In the genomic region with DNA sequence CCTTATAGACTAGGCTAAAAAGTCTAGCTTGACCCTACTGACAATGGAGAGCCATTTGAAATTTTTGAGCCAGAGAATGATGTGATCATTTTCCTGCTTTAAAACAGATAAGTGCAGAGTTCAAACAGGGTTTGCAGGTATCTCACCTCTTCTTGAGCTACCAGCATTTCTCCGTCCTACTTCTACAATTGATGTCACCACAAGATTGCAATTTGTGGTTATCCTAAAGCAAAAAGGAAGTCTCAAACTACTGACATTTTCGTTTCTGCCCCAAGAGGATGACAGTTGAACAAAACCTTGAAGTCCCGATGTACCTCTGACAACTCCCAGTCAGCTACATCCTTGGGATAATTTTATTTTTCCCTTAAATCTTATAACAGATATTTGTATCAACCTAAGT, we compare ENCODE assay signal across 1 cellular context.
TF ChIP-seq lines count a peak whose summit lies in the region.

No MANE protein-coding gene starts in this region.

TF ChIP-seq in IMR-90, 13 proteins besides CTCF, POLR2A, EP300 and RAD21:
- TF ChIP-seq MAFK (IDR thresholded peaks at IDR 0.05; ENCODE audit: low read depth, low read length) (no peak), USF2 (IDR thresholded peaks at IDR 0.05; ENCODE audit: low read depth, low read length) (no peak), NFE2L2 (IDR thresholded peaks at IDR 0.05; ENCODE audit: low read depth, low read length) (no peak), CHD1 (IDR thresholded peaks at IDR 0.05; ENCODE audit: low read depth, low read length) (no peak), BHLHE40 (IDR thresholded peaks at IDR 0.05; ENCODE audit: low read depth, low read length) (no peak), SMC3 (IDR thresholded peaks at IDR 0.05; ENCODE audit: low read depth, low read length) (no peak)
TF ChIP-seq in IMR-90: peak in this region for 0.
